Comparison of ENCODE assay signal across 8 cellular contexts in the genomic region with DNA sequence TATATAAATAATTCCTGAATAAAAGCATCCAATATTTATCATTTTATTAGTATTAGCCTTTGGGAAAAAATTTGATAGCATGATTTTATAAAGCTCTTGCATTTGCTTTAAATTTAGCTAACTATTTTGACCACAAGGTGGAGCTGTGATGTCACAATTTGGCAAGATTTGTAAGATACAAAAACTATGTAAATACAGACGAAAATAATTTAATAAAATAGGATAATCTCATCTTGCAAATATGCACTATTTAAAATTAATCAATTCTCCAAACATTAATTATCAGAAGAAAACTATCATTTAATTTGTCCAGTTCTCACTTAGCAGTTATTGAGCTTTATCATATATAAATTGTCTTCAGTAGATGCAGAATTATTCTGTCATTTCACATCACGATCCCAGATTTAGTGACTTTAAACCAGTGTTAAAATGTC.
A peak's percentile ranks its signal among the peaks of the same experiment; 100 is the strongest.
DNase-seq lines count a peak whose midpoint lies in the region; ATAC-seq and TF ChIP-seq lines count a peak whose summit lies in the region.

No MANE protein-coding gene starts in this region.

- DNase-seq in AG08396 (ENCODE audit: low spot score) (peak; percentile 3), GM10248 (ENCODE audit: extremely low spot score) (no peak), NCI-H2107 (lab: John Stamatoyannopoulos, UW) (peak; percentile 14), lung (ENCODE audit: low spot score) (no peak)
- no peak for DNase-seq in activated CD8-positive, alpha-beta memory T cell treated with anti-CD3 and anti-CD28 coated beads, Interleukin-2, amount 10 ng/mL, durations not matched to agents 7 days and 5 days

- no peaks in the 10 kb centered on the region for H3K9me3 ChIP-seq in lung (ENCODE audit: control insufficient read depth in 2 of 2, insufficient read depth in 1 of 2, low read length in 1 of 2)

- H3K4me3 ChIP-seq in lung = no peak overlapping the region

- POLR2A ChIA-PET in GM10248 (lab: Yijun Ruan, JAX) = no interaction called here

- CTCF ChIA-PET in GM10248 (lab: Yijun Ruan, JAX) = interaction anchor here (0.8 to 3.7 kb wide), 23 partner anchors 10 to 527 kb away, joined by 3 to 29 read pairs (median 3); no protein-coding TSS in a partner anchor
- CTCF ChIA-PET in activated CD8-positive, alpha-beta memory T cell treated with anti-CD3 and anti-CD28 coated beads, Interleukin-2, amount 10 ng/mL, durations not matched to agents 7 days and 5 days (lab: Charles Lee) = interaction anchor here (1.1 to 2.3 kb wide), 7 partner anchors 10 to 576 kb away, joined by 3 to 18 read pairs (median 6); no protein-coding TSS in a partner anchor

- H3K9me3 Mint-ChIP-seq in brain = no peaks in the 10 kb centered on the region
- H3K9me3 Mint-ChIP-seq in activated CD8-positive, alpha-beta memory T cell treated with anti-CD3 and anti-CD28 coated beads, Interleukin-2, amount 10 ng/mL, durations not matched to agents 7 days and 5 days (ENCODE audit: low read depth) = no peaks in the 10 kb centered on the region

- no peaks in the 10 kb centered on the region for H3K27me3 ChIP-seq in lung (ENCODE audit: control insufficient read depth, insufficient read depth)

- H3K27me3 Mint-ChIP-seq in brain = no peaks in the 10 kb centered on the region
- H3K27me3 Mint-ChIP-seq in activated CD8-positive, alpha-beta memory T cell treated with anti-CD3 and anti-CD28 coated beads, Interleukin-2, amount 10 ng/mL, durations not matched to agents 7 days and 5 days = peaks cover 3% of the 10 kb centered on the region

- 42 to 47% methylated on average over 2 of the region's 2 CpGs for WGBS in lung, 2 donors

- no peak overlapping the region for H3K27ac ChIP-seq in lung (ENCODE audit: low read depth in 1 of 2, low read length in 1 of 2)

- H3K4me1 ChIP-seq in lung (ENCODE audit: control insufficient read depth in 2 of 2, insufficient read depth in 2 of 2, low read length in 2 of 2) = no peaks in the 10 kb centered on the region

- peaks cover 0 to 4% of the 10 kb centered on the region in 2 donors for H3K36me3 ChIP-seq in lung (ENCODE audit: control insufficient read depth in 2 of 2, insufficient read depth in 2 of 2, low read length in 2 of 2)

- H3K4me3 Mint-ChIP-seq in brain = no peak overlapping the region
- no peak overlapping the region for H3K4me3 Mint-ChIP-seq in activated CD8-positive, alpha-beta memory T cell treated with anti-CD3 and anti-CD28 coated beads, Interleukin-2, amount 10 ng/mL, durations not matched to agents 7 days and 5 days

- no peak overlapping the region for H3K27ac Mint-ChIP-seq in brain
- H3K27ac Mint-ChIP-seq in activated CD8-positive, alpha-beta memory T cell treated with anti-CD3 and anti-CD28 coated beads, Interleukin-2, amount 10 ng/mL, durations not matched to agents 7 days and 5 days = no peak overlapping the region

- H3K36me3 Mint-ChIP-seq in brain = peaks cover 18% of the 10 kb centered on the region
- H3K36me3 Mint-ChIP-seq in activated CD8-positive, alpha-beta memory T cell treated with anti-CD3 and anti-CD28 coated beads, Interleukin-2, amount 10 ng/mL, durations not matched to agents 7 days and 5 days = no peaks in the 10 kb centered on the region

- TF ChIP-seq CTCF in GM10248 (IDR thresholded peaks at IDR 0.05; ENCODE audit: control extremely low read depth, extremely low read depth, low read depth, missing control alignments) (peak; percentile 70), brain (conservative IDR thresholded peaks at IDR 0.05) (peak; percentile 89 to 94), lung (IDR thresholded peaks at IDR 0.05; ENCODE audit: control extremely low read depth, extremely low read depth) (peak; percentile 52)

- H3K4me1 Mint-ChIP-seq in brain = no peaks in the 10 kb centered on the region
- H3K4me1 Mint-ChIP-seq in activated CD8-positive, alpha-beta memory T cell treated with anti-CD3 and anti-CD28 coated beads, Interleukin-2, amount 10 ng/mL, durations not matched to agents 7 days and 5 days = no peaks in the 10 kb centered on the region

- ATAC-seq in lung (ENCODE audit: insufficient read depth, low FRiP score) = no peak
- no peak for ATAC-seq in activated CD8-positive, alpha-beta memory T cell treated with anti-CD3 and anti-CD28 coated beads, Interleukin-2, amount 10 ng/mL, durations not matched to agents 7 days and 5 days
- ATAC-seq in HG02970 (IDR thresholded peaks at IDR 0.05; ENCODE audit: low FRiP score, unreplicated experiment) = no peak
- ATAC-seq in HG02840 (IDR thresholded peaks at IDR 0.05; ENCODE audit: low FRiP score, unreplicated experiment) = no peak

Comparison
In these comparisons a context has a peak if more than half of its experiments do, and no peak if none do; other contexts are left out.
1. DNase-seq: peak in AG08396 (single experiment) and NCI-H2107 (single experiment); none in GM10248 (single experiment), lung (single experiment) and activated CD8-positive, alpha-beta memory T cell treated with anti-CD3 and anti-CD28 coated beads, Interleukin-2, amount 10 ng/mL, durations not matched to agents 7 days and 5 days (single experiment).
2. Peak in every context shown above with its lines, with median percentiles within 50 percentile points of each other: CTCF ChIP-seq.